ENCODE assay signal across 8 cellular contexts in the genomic region with DNA sequence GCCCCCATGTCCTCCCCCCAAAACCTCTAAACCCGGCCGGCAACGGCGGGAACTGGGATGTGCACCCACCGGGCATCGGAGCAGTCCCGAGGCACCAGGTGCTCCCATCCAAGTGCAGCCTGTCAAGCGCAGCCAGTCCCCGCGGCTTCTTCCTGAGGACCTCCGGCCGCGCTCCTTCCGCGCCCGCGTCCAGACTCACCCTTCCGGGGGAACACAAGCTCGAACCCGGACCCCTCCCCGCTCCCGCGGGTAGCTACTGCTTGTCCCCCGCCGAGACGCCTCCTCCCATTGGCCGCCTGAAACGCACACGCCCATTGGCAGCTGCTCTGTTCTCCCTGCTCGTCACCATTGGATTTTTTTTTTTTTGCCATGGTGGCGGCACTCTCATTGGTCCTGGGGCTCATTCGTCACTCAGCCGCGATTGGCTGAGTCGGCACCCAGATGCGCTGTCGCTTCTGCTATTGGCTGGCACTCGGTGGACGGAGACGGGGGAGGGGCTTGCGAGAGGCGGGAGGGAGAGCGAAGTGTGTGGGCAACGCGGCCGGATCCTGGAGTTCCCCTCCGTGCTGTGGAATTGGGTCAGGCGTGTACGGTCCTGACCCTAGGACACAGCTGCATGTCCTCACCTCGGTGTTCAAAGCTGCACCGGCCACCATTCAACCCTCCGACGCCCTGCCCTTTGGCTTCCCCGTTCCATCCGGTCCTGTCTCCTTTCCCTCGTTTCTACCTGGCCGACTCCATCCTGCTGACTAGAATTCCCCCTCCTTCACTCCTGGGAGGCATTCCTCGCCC. TPM values are rescaled to one million over a fixed set of nuclear protein-coding genes. Genes with fewer than 3 reads are reported as not detected.
DNase-seq lines count a peak whose midpoint lies in the region; ATAC-seq and FAIRE-seq lines count a peak whose summit lies in the region.

A gene (minus strand): TSS at position 262 of the 792 bp plus-strand sequence. CDS start 2,166 bp downstream, outside the sequence.

- H3K27me3 Mint-ChIP-seq in activated T-cell treated with anti-CD3 and anti-CD28 coated beads, Interleukin-2, amount 50 U/mL, for 72 hours (ENCODE audit: low read depth), result no peaks in the 10 kb centered on the region

- ATAC-seq in GM21786 (IDR thresholded peaks at IDR 0.05; ENCODE audit: unreplicated experiment) (peak; percentile 92), esophagus mucosa (peak; percentile 99)
- peak; percentile 98 for ATAC-seq in activated T-cell treated with anti-CD3 and anti-CD28 coated beads, Interleukin-2, amount 50 U/mL, for 72 hours (replicated peaks in 1 of 2)

- peaks cover 9 to 11% of the 10 kb centered on the region in 2 donors for H3K4me1 ChIP-seq in muscle layer of duodenum (ENCODE audit: control insufficient read depth in 1 of 2, insufficient read depth in 2 of 2, low read length in 2 of 2)

- peak within 1 kb of the TSS; percentile 81 for H3K27ac Mint-ChIP-seq in activated T-cell treated with anti-CD3 and anti-CD28 coated beads, Interleukin-2, amount 50 U/mL, for 72 hours

- H3K4me3 ChIP-seq in muscle layer of duodenum (ENCODE audit: low read depth in 1 of 2, low read length in 2 of 2), result peak within 1 kb of the TSS; percentile 93

- peaks cover 9 to 15% of the 10 kb centered on the region in 2 donors for H3K36me3 Mint-ChIP-seq in activated T-cell treated with anti-CD3 and anti-CD28 coated beads, Interleukin-2, amount 50 U/mL, for 72 hours (ENCODE audit: insufficient read depth in 2 of 2)

- no peaks in the 10 kb centered on the region for H3K9me3 Mint-ChIP-seq in activated T-cell treated with anti-CD3 and anti-CD28 coated beads, Interleukin-2, amount 50 U/mL, for 72 hours

- no peaks in the 10 kb centered on the region for H3K27me3 ChIP-seq in muscle layer of duodenum (ENCODE audit: low read depth, low read length)

- peaks cover 24% of the 10 kb centered on the region for H3K4me1 Mint-ChIP-seq in activated T-cell treated with anti-CD3 and anti-CD28 coated beads, Interleukin-2, amount 50 U/mL, for 72 hours (ENCODE audit: low read depth)

- peak; percentile 92 for FAIRE-seq in RCC 7860 (lab: Jason Lieb, UNC)

- H3K27ac ChIP-seq in KOPT-K1 (ENCODE audit: low read depth, low read length, poor library complexity, severe bottlenecking) (peak within 1 kb of the TSS; percentile 72), muscle layer of duodenum (ENCODE audit: low read length) (peak within 1 kb of the TSS; percentile 85)

- H3K9me3 ChIP-seq in KOPT-K1 (ENCODE audit: insufficient read depth, low read length, poor library complexity, severe bottlenecking), result no peaks in the 10 kb centered on the region
- no peaks in the 10 kb centered on the region for H3K9me3 ChIP-seq in muscle layer of duodenum (ENCODE audit: control insufficient read depth in 1 of 2, low read length in 2 of 2)

- H3K36me3 ChIP-seq in KOPT-K1 (ENCODE audit: insufficient read depth, low read length), result peaks cover 17% of the 10 kb centered on the region
- peaks cover 5 to 12% of the 10 kb centered on the region in 2 donors for H3K36me3 ChIP-seq in muscle layer of duodenum (ENCODE audit: control insufficient read depth in 1 of 2, insufficient read depth in 2 of 2, low read length in 2 of 2)

- DNase-seq in DMS79 (lab: John Stamatoyannopoulos, UW), result peak; percentile 98
- DNase-seq in RCC 7860 (ENCODE audit: low spot score), result peak; percentile 98
- peak; percentile 98 for DNase-seq in activated T-cell treated with anti-CD3 and anti-CD28 coated beads, Interleukin-2, amount 50 U/mL, for 72 hours
- peak; percentile 92 for DNase-seq in stimulated activated CD8-positive, alpha-beta memory T cell treated with anti-CD3 and anti-CD28 coated beads, Interleukin-7, amount 100 ng/mL, for 4 hours (ENCODE audit: low read depth in 2 of 2)

- peak within 1 kb of the TSS; percentile 98 to 99 for H3K4me3 Mint-ChIP-seq in activated T-cell treated with anti-CD3 and anti-CD28 coated beads, Interleukin-2, amount 50 U/mL, for 72 hours

RNA-seq across cellular contexts. Expression of the gene that starts here (rescaled TPM):
- 100 to 1,000 TPM; 174 to 222 TPM for total RNA-seq in activated T-cell treated with anti-CD3 and anti-CD28 coated beads, Interleukin-2, amount 50 U/mL, for 72 hours
- 51.1 TPM for total RNA-seq in esophagus mucosa

Comparison
In these comparisons a context has a peak if more than half of its experiments do, and no peak if none do; other contexts are left out.
1. Peak in every context shown above with its lines: DNase-seq, ATAC-seq, H3K4me3 ChIP-seq and H3K27ac ChIP-seq.